ENCODE assay signal across 2 cellular contexts in genomic region chr11:124656759-124657627, GRCh38.
TF ChIP-seq lines count a peak whose summit lies in the region.

No MANE protein-coding gene starts in this region.

TF ChIP-seq in SK-N-SH, 30 proteins besides CTCF, POLR2A, EP300 and RAD21 (continued from another document):
- TF ChIP-seq, protein P1, sequence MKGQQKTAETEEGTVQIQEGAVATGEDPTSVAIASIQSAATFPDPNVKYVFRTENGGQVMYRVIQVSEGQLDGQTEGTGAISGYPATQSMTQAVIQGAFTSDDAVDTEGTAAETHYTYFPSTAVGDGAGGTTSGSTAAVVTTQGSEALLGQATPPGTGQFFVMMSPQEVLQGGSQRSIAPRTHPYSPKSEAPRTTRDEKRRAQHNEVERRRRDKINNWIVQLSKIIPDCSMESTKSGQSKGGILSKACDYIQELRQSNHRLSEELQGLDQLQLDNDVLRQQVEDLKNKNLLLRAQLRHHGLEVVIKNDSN (IDR thresholded peaks at IDR 0.05; ENCODE audit: borderline replicate concordance, low read depth), result no peak
- TF ChIP-seq, protein P2, sequence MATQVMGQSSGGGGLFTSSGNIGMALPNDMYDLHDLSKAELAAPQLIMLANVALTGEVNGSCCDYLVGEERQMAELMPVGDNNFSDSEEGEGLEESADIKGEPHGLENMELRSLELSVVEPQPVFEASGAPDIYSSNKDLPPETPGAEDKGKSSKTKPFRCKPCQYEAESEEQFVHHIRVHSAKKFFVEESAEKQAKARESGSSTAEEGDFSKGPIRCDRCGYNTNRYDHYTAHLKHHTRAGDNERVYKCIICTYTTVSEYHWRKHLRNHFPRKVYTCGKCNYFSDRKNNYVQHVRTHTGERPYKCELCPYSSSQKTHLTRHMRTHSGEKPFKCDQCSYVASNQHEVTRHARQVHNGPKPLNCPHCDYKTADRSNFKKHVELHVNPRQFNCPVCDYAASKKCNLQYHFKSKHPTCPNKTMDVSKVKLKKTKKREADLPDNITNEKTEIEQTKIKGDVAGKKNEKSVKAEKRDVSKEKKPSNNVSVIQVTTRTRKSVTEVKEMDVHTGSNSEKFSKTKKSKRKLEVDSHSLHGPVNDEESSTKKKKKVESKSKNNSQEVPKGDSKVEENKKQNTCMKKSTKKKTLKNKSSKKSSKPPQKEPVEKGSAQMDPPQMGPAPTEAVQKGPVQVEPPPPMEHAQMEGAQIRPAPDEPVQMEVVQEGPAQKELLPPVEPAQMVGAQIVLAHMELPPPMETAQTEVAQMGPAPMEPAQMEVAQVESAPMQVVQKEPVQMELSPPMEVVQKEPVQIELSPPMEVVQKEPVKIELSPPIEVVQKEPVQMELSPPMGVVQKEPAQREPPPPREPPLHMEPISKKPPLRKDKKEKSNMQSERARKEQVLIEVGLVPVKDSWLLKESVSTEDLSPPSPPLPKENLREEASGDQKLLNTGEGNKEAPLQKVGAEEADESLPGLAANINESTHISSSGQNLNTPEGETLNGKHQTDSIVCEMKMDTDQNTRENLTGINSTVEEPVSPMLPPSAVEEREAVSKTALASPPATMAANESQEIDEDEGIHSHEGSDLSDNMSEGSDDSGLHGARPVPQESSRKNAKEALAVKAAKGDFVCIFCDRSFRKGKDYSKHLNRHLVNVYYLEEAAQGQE (IDR thresholded peaks at IDR 0.05; ENCODE audit: low read depth, low read length), result no peak
- TF ChIP-seq TEAD4 (IDR thresholded peaks at IDR 0.05; ENCODE audit: borderline replicate concordance, insufficient read depth), result no peak
- TF ChIP-seq NFIC (IDR thresholded peaks at IDR 0.05; ENCODE audit: borderline replicate concordance), result no peak
- TF ChIP-seq, protein P3, sequence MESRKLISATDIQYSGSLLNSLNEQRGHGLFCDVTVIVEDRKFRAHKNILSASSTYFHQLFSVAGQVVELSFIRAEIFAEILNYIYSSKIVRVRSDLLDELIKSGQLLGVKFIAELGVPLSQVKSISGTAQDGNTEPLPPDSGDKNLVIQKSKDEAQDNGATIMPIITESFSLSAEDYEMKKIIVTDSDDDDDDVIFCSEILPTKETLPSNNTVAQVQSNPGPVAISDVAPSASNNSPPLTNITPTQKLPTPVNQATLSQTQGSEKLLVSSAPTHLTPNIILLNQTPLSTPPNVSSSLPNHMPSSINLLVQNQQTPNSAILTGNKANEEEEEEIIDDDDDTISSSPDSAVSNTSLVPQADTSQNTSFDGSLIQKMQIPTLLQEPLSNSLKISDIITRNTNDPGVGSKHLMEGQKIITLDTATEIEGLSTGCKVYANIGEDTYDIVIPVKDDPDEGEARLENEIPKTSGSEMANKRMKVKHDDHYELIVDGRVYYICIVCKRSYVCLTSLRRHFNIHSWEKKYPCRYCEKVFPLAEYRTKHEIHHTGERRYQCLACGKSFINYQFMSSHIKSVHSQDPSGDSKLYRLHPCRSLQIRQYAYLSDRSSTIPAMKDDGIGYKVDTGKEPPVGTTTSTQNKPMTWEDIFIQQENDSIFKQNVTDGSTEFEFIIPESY (IDR thresholded peaks at IDR 0.05; ENCODE audit: borderline replicate concordance, low read depth), result no peak
- no peak for TF ChIP-seq FOXJ3 (CRISPR knock-in tag; IDR thresholded peaks at IDR 0.05)
- TF ChIP-seq TCF12 (IDR thresholded peaks at IDR 0.05), result no peak

TF ChIP-seq in SK-N-SH treated with all-trans-retinoic acid at 6 μM for 48 hours, 23 proteins besides CTCF, POLR2A, EP300 and RAD21 (continued from another document):
- no peak for TF ChIP-seq CREB5 (CRISPR knock-in tag; IDR thresholded peaks at IDR 0.05; ENCODE audit: low read depth)
- no peak for TF ChIP-seq ZNF8 (CRISPR knock-in tag; IDR thresholded peaks at IDR 0.05)
- no peak for TF ChIP-seq SNAI2 (CRISPR knock-in tag; IDR thresholded peaks at IDR 0.05)
- no peak for TF ChIP-seq ISL1 (CRISPR knock-in tag; IDR thresholded peaks at IDR 0.05)
- TF ChIP-seq ZFP3 (CRISPR knock-in tag; IDR thresholded peaks at IDR 0.05), result no peak
- TF ChIP-seq CSDC2 (CRISPR knock-in tag; IDR thresholded peaks at IDR 0.05), result no peak
- no peak for TF ChIP-seq ESRRG (CRISPR knock-in tag; IDR thresholded peaks at IDR 0.05)
